ENCODE assay signal across 13 cellular contexts in genomic region chr2:134522436-134522835, GRCh38.
DNase-seq lines count a peak whose midpoint lies in the region; ATAC-seq lines count a peak whose summit lies in the region.
"Had no signal": no experiment of that assay in that cellular context is flagged by ENCODE, and none has a peak within 500 bp of the region (broad histone marks: within the 10 kb centered on the region; RNA-seq: fewer than 3 reads in every experiment).

No MANE protein-coding gene starts in this region.

- no peaks in the 10 kb centered on the region for H3K4me1 Mint-ChIP-seq in activated naive CD4-positive, alpha-beta T cell treated with anti-CD3 and anti-CD28 coated beads, Interleukin-2, amount 10 ng/mL, durations not matched to agents 7 days and 5 days
- no peaks in the 10 kb centered on the region for H3K4me1 Mint-ChIP-seq in stimulated activated naive B cell treated with anti-CD40 and anti-IgM and Interleukin-4, amounts not matched to agents 10 μg/mL and 1 μg/mL and 100 μg/mL, for 72 hours
- H3K4me1 Mint-ChIP-seq: CD14-positive monocyte; CD8-positive, alpha-beta memory T cell had no signal

- H3K36me3 Mint-ChIP-seq in activated naive CD4-positive, alpha-beta T cell treated with anti-CD3 and anti-CD28 coated beads, Interleukin-2, amount 10 ng/mL, durations not matched to agents 7 days and 5 days = no peaks in the 10 kb centered on the region
- H3K36me3 Mint-ChIP-seq in stimulated activated naive B cell treated with anti-CD40 and anti-IgM and Interleukin-4, amounts not matched to agents 10 μg/mL and 1 μg/mL and 100 μg/mL, for 72 hours = no peaks in the 10 kb centered on the region
- H3K36me3 Mint-ChIP-seq: CD14-positive monocyte had no signal

- H3K9me3 Mint-ChIP-seq in activated naive CD4-positive, alpha-beta T cell treated with anti-CD3 and anti-CD28 coated beads, Interleukin-2, amount 10 ng/mL, durations not matched to agents 7 days and 5 days = no peaks in the 10 kb centered on the region
- no peaks in the 10 kb centered on the region for H3K9me3 Mint-ChIP-seq in stimulated activated naive B cell treated with anti-CD40 and anti-IgM and Interleukin-4, amounts not matched to agents 10 μg/mL and 1 μg/mL and 100 μg/mL, for 72 hours

- no peak for ATAC-seq in stimulated activated naive B cell treated with anti-CD40 and anti-IgM and Interleukin-4, amounts not matched to agents 10 μg/mL and 1 μg/mL and 100 μg/mL, for 72 hours (replicated peaks)
- ATAC-seq: GM23338 had no signal

- no peak overlapping the region for H3K4me3 Mint-ChIP-seq in activated naive CD4-positive, alpha-beta T cell treated with anti-CD3 and anti-CD28 coated beads, Interleukin-2, amount 10 ng/mL, durations not matched to agents 7 days and 5 days
- H3K4me3 Mint-ChIP-seq in stimulated activated naive B cell treated with anti-CD40 and anti-IgM and Interleukin-4, amounts not matched to agents 10 μg/mL and 1 μg/mL and 100 μg/mL, for 72 hours = no peak overlapping the region
- H3K4me3 Mint-ChIP-seq: CD14-positive monocyte; CD8-positive, alpha-beta memory T cell; GM23338 had no signal

- no peak overlapping the region for H3K27ac Mint-ChIP-seq in activated naive CD4-positive, alpha-beta T cell treated with anti-CD3 and anti-CD28 coated beads, Interleukin-2, amount 10 ng/mL, durations not matched to agents 7 days and 5 days
- no peak overlapping the region for H3K27ac Mint-ChIP-seq in stimulated activated naive B cell treated with anti-CD40 and anti-IgM and Interleukin-4, amounts not matched to agents 10 μg/mL and 1 μg/mL and 100 μg/mL, for 72 hours
- H3K27ac Mint-ChIP-seq: CD14-positive monocyte; CD8-positive, alpha-beta memory T cell; GM23338 had no signal

- DNase-seq in DMS 273 (lab: John Stamatoyannopoulos, UW; ENCODE audit: unreplicated experiment) (peak; percentile 84), DMS 273 treated with DMSO at 0.1 percent for 48 hours (lab: John Stamatoyannopoulos, UW) (no peak), NCI-H69 (lab: John Stamatoyannopoulos, UW) (peak; percentile 100), cerebellar cortex (ENCODE audit: low spot score) (peak; percentile 63), retina (peak; percentile 20)
- no peak for DNase-seq in activated naive CD4-positive, alpha-beta T cell treated with anti-CD3 and anti-CD28 coated beads, Interleukin-2, amount 10 ng/mL, durations not matched to agents 7 days and 5 days
- no peak for DNase-seq in stimulated activated naive B cell treated with anti-CD40 and anti-IgM and Interleukin-4, amounts not matched to agents 10 μg/mL and 1 μg/mL and 100 μg/mL, for 72 hours
- DNase-seq: Caco-2; CD8-positive, alpha-beta memory T cell; DMS79; H7 had no signal

- CTCF ChIA-PET in activated naive CD4-positive, alpha-beta T cell treated with anti-CD3 and anti-CD28 coated beads, Interleukin-2, amount 10 ng/mL, durations not matched to agents 7 days and 5 days (lab: Charles Lee) = no interaction called here

- no peaks in the 10 kb centered on the region for H3K27me3 Mint-ChIP-seq in activated naive CD4-positive, alpha-beta T cell treated with anti-CD3 and anti-CD28 coated beads, Interleukin-2, amount 10 ng/mL, durations not matched to agents 7 days and 5 days
- no peaks in the 10 kb centered on the region for H3K27me3 Mint-ChIP-seq in stimulated activated naive B cell treated with anti-CD40 and anti-IgM and Interleukin-4, amounts not matched to agents 10 μg/mL and 1 μg/mL and 100 μg/mL, for 72 hours

Comparison
In these comparisons a context has a peak if more than half of its experiments do, and no peak if none do; other contexts are left out.
1. DNase-seq: peak in DMS 273 (single experiment), NCI-H69 (single experiment), cerebellar cortex (single experiment) and retina (single experiment); none in DMS 273 treated with DMSO at 0.1 percent for 48 hours (single experiment), activated naive CD4-positive, alpha-beta T cell treated with anti-CD3 and anti-CD28 coated beads, Interleukin-2, amount 10 ng/mL, durations not matched to agents 7 days and 5 days (single experiment) and stimulated activated naive B cell treated with anti-CD40 and anti-IgM and Interleukin-4, amounts not matched to agents 10 μg/mL and 1 μg/mL and 100 μg/mL, for 72 hours (single experiment).